ENCODE assay signal across 8 cellular contexts in genomic region chr6:34027445-34027936, GRCh38.
DNase-seq lines count a peak whose midpoint lies in the region; ATAC-seq, FAIRE-seq and TF ChIP-seq lines count a peak whose summit lies in the region.

No MANE protein-coding gene starts in this region.

- TF ChIP-seq CTCF in Panc1 (IDR thresholded peaks at IDR 0.05), result peak; percentile 94

- H3K4me1 ChIP-seq in Panc1 (ENCODE audit: control insufficient read depth, insufficient read depth, low read length) (peaks cover 3% of the 10 kb centered on the region; the same call in 1 of the 2 replicates), small intestine (ENCODE audit: control insufficient read depth in 2 of 2, insufficient read depth in 1 of 2, low read depth in 1 of 2, low read length in 1 of 2) (no peaks in the 10 kb centered on the region)

- no peak overlapping the region for H3K4me3 ChIP-seq in Panc1 (ENCODE audit: low read depth in 2 of 2, low read length in 2 of 2)
- H3K4me3 ChIP-seq in small intestine (ENCODE audit: low read depth in 1 of 2, low read length in 2 of 2), result no peak overlapping the region

- POLR2A ChIA-PET in Panc1 (lab: Charles Lee), result no interaction called here

- H3K9me3 ChIP-seq in Panc1 (ENCODE audit: control insufficient read depth, insufficient read depth, low read depth, low read length), result no peaks in the 10 kb centered on the region
- no peaks in the 10 kb centered on the region for H3K9me3 ChIP-seq in small intestine (ENCODE audit: control insufficient read depth, low read depth)

- DNase-seq in NCI-H748 (lab: John Stamatoyannopoulos, UW; ENCODE audit: unreplicated experiment) (peak; percentile 56), NCI-H748 treated with DMSO at 0.1 percent for 48 hours (lab: John Stamatoyannopoulos, UW) (no peak), Panc1 (ENCODE audit: low read depth, low spot score) (no peak), Right ventricle myocardium superior (peak; percentile 59), small intestine (peak; percentile 44), G401 (ENCODE audit: low spot score) (no peak)
- peak; percentile 51 for DNase-seq in activated T-helper 9 cell treated with anti-CD3 and anti-CD28 coated beads, Interleukin-2, amount 50 U/mL, for 16 hours (ENCODE audit: low read depth)

- H3K27ac ChIP-seq in Panc1 (ENCODE audit: low read length) (no peak overlapping the region), small intestine (ENCODE audit: low read depth in 1 of 2, low read length in 1 of 2) (no peak overlapping the region)

- FAIRE-seq in small intestine (lab: Jason Lieb, UNC), result no peak

- H3K27me3 ChIP-seq in Panc1 (ENCODE audit: control insufficient read depth, insufficient read depth, low read length) (no peaks in the 10 kb centered on the region), small intestine (ENCODE audit: control insufficient read depth in 2 of 2, insufficient read depth in 2 of 2, low read length in 2 of 2) (no peaks in the 10 kb centered on the region)

- CTCF ChIA-PET in Panc1 (lab: Charles Lee), result interaction anchor here (0.6 to 1.7 kb wide), 8 partner anchors 28 to 316 kb away, joined by 3 to 6 read pairs (median 4); partner anchors contain the start of gene UQCC2

- intact Hi-C loops in Panc1 (cut with micrococcal nuclease; ENCODE audit: unreplicated experiment), result loop anchor here (2.0 kb wide), 1 partner anchor 257 kb away; no protein-coding TSS in a partner anchor
- intact Hi-C loops in Right ventricle myocardium superior (cut with DNase I), result loop anchor here (2.0 kb wide), 1 partner anchor 255 kb away; no protein-coding TSS in a partner anchor

- in situ Hi-C loops in Panc1 (cut with HindIII; ENCODE audit: low pct_unique_long_range_greater_than_20kb, low sequenced_read_pairs), result no loop called here
- in situ Hi-C loops in G401 (cut with HindIII; ENCODE audit: low sequenced_read_pairs), result no loop called here

- whole genome bisulfite sequencing in small intestine, 3 donors, result 40 to 51% (median 42%) methylated on average over 16 to 17 of the region's 17 CpGs

- H3K36me3 ChIP-seq in Panc1 (ENCODE audit: control insufficient read depth, insufficient read depth, low read length), result no peaks in the 10 kb centered on the region
- no peaks in the 10 kb centered on the region for H3K36me3 ChIP-seq in small intestine (ENCODE audit: control insufficient read depth in 2 of 2, insufficient read depth in 2 of 2, low read length in 2 of 2)

- no TSS peak for BruUV-seq in Panc1 (replicated peaks; lab: Mats Ljungman, UMichigan)

- ATAC-seq in Panc1, result peak; percentile 89
- peak; percentile 73 for ATAC-seq in Right ventricle myocardium superior (ENCODE audit: poor library complexity)
- no peak for ATAC-seq in HG03354 (IDR thresholded peaks at IDR 0.05; ENCODE audit: poor library complexity, severe bottlenecking, unreplicated experiment)

Comparison
In these comparisons a context has a peak if more than half of its experiments do, and no peak if none do; other contexts are left out.
1. DNase-seq: peak in NCI-H748 (single experiment), activated T-helper 9 cell treated with anti-CD3 and anti-CD28 coated beads, Interleukin-2, amount 50 U/mL, for 16 hours (single experiment), Right ventricle myocardium superior (single experiment) and small intestine (single experiment); none in NCI-H748 treated with DMSO at 0.1 percent for 48 hours (single experiment), Panc1 (single experiment) and G401 (single experiment).